ENCODE assay signal across 9 cellular contexts in genomic region chr5:180807654-180808414, GRCh38. TPM values are rescaled to one million over a fixed set of nuclear protein-coding genes. Genes with fewer than 3 reads are reported as not detected.
DNase-seq lines count a peak whose midpoint lies in the region; ATAC-seq and TF ChIP-seq lines count a peak whose summit lies in the region.
"Had no signal": no experiment of that assay in that cellular context is flagged by ENCODE, and none has a peak within 500 bp of the region (broad histone marks: within the 10 kb centered on the region; RNA-seq: fewer than 3 reads in every experiment).

No MANE protein-coding gene starts in this region.

- no peaks in the 10 kb centered on the region for H3K9me3 Mint-ChIP-seq in natural killer cell treated with Interleukin-12 subunit alpha and Interleukin-12 subunit beta and Interleukin-15 and Interleukin-18, amount 100 ng/mL, for 72 hours

- peak overlapping the region; percentile 73 to 79 for H3K27ac Mint-ChIP-seq in natural killer cell treated with Interleukin-12 subunit alpha and Interleukin-12 subunit beta and Interleukin-15 and Interleukin-18, amount 100 ng/mL, for 72 hours

- H3K4me1 Mint-ChIP-seq in natural killer cell treated with Interleukin-12 subunit alpha and Interleukin-12 subunit beta and Interleukin-15 and Interleukin-18, amount 100 ng/mL, for 72 hours (ENCODE audit: low read depth in 2 of 2), result peaks cover 65 to 71% of the 10 kb centered on the region in 2 donors

- peaks cover 18% of the 10 kb centered on the region for H3K79me2 ChIP-seq in Karpas-422 (ENCODE audit: low read length)

- DNase-seq in AG09309 (ENCODE audit: low read depth) (no peak), Karpas-422 (no peak), colonic mucosa (no peak), NCI-H146 (lab: John Stamatoyannopoulos, UW) (no peak), HPDE6-E6E7 (ENCODE audit: extremely low spot score) (no peak)
- DNase-seq in natural killer cell treated with Interleukin-12 subunit alpha and Interleukin-12 subunit beta and Interleukin-15 and Interleukin-18, amount 100 ng/mL, for 72 hours (ENCODE audit: low spot score), result no peak
- DNase-seq: NCI-H1694 had no signal

- H3K4me3 ChIP-seq in AG09309 (ENCODE audit: control insufficient read depth, low read depth, low read length) (peak overlapping the region; percentile 7), Karpas-422 (ENCODE audit: low read length) (peak overlapping the region; percentile 93; the same call in 1 of the 2 replicates), colonic mucosa (peak overlapping the region; percentile 42)

- TF ChIP-seq CTCF in AG09309 (IDR thresholded peaks at IDR 0.05; ENCODE audit: control insufficient read depth, insufficient read depth, low read depth, low read length, missing control alignments) (no peak), colonic mucosa (IDR thresholded peaks at IDR 0.05) (no peak)

- H3K9me3 ChIP-seq in Karpas-422 (ENCODE audit: low read length), result no peaks in the 10 kb centered on the region
- no peaks in the 10 kb centered on the region for H3K9me3 ChIP-seq in colonic mucosa

- H3K27me3 ChIP-seq in Karpas-422 (ENCODE audit: low read length) (no peaks in the 10 kb centered on the region), colonic mucosa (no peaks in the 10 kb centered on the region)

- peaks cover 5% of the 10 kb centered on the region; the same call in 1 of the 2 replicates for H4K20me1 ChIP-seq in Karpas-422 (ENCODE audit: insufficient read depth, low read depth, low read length)

- H3K36me3 ChIP-seq in Karpas-422 (ENCODE audit: insufficient read depth, low read length) (no peaks in the 10 kb centered on the region), colonic mucosa (no peaks in the 10 kb centered on the region)

- H3K9me2 ChIP-seq in Karpas-422 (replicated peaks; ENCODE audit: insufficient read depth, low read length), result no peaks in the 10 kb centered on the region

- peak overlapping the region; percentile 100 for H3K4me2 ChIP-seq in Karpas-422 (ENCODE audit: low read depth, low read length, poor library complexity, severe bottlenecking)

- no peak overlapping the region for H3K27ac ChIP-seq in Karpas-422 (ENCODE audit: low read length)
- H3K27ac ChIP-seq in colonic mucosa, result peak overlapping the region; percentile 99

- intact Hi-C loops in colonic mucosa (cut with DNase I), result no loop called here

- H3K4me1 ChIP-seq in Karpas-422 (ENCODE audit: low read length) (peaks cover 71% of the 10 kb centered on the region), colonic mucosa (peaks cover 29% of the 10 kb centered on the region)

- H3K9ac ChIP-seq in Karpas-422 (ENCODE audit: low read length), result peak overlapping the region; percentile 97
- peak overlapping the region; percentile 26 to 96 for H3K9ac ChIP-seq in colonic mucosa (ENCODE audit: low read depth in 2 of 2, low read length in 2 of 2)

- no peak overlapping the region for H2AFZ ChIP-seq in Karpas-422 (ENCODE audit: low read length)

- H3K4me3 Mint-ChIP-seq in natural killer cell treated with Interleukin-12 subunit alpha and Interleukin-12 subunit beta and Interleukin-15 and Interleukin-18, amount 100 ng/mL, for 72 hours, result peak overlapping the region; percentile 91

- H3K27me3 Mint-ChIP-seq in natural killer cell treated with Interleukin-12 subunit alpha and Interleukin-12 subunit beta and Interleukin-15 and Interleukin-18, amount 100 ng/mL, for 72 hours, result no peaks in the 10 kb centered on the region

- no peak for ATAC-seq in natural killer cell treated with Interleukin-12 subunit alpha and Interleukin-12 subunit beta and Interleukin-15 and Interleukin-18, amount 100 ng/mL, for 72 hours
- ATAC-seq in HG03175 (IDR thresholded peaks at IDR 0.05; ENCODE audit: unreplicated experiment) (no peak), HG02852 (IDR thresholded peaks at IDR 0.05; ENCODE audit: unreplicated experiment) (no peak)

- no peaks in the 10 kb centered on the region for H3K36me3 Mint-ChIP-seq in natural killer cell treated with Interleukin-12 subunit alpha and Interleukin-12 subunit beta and Interleukin-15 and Interleukin-18, amount 100 ng/mL, for 72 hours

RNA-seq across cellular contexts. Expression of gene MGAT1, which starts 5.2 kb away (rescaled TPM):
- 28.6 and 42.8 TPM in 2 replicates for total RNA-seq in Karpas-422 (2014; rRNA removed; shearing (Covaris generic); ENCODE audit: low replicate concordance)
- total RNA-seq in colonic mucosa, result 100 to 1,000 TPM; 101 to 115 TPM
- total RNA-seq in natural killer cell treated with Interleukin-12 subunit alpha and Interleukin-12 subunit beta and Interleukin-15 and Interleukin-18, amount 100 ng/mL, for 72 hours, result 100 to 1,000 TPM; 141 to 157 TPM

RNA-seq across cellular contexts. Expression of gene ZFP62, which starts 53.2 kb away (rescaled TPM):
- total RNA-seq in Karpas-422 (2014; rRNA removed; shearing (Covaris generic); ENCODE audit: low replicate concordance), result 52.5 and 53.2 TPM in 2 replicates
- total RNA-seq in colonic mucosa, result 10 to 100 TPM; 34.3 to 38.7 TPM
- 10 to 100 TPM; 17.5 to 21.7 TPM for total RNA-seq in natural killer cell treated with Interleukin-12 subunit alpha and Interleukin-12 subunit beta and Interleukin-15 and Interleukin-18, amount 100 ng/mL, for 72 hours

Comparison
In these comparisons a context has a peak if more than half of its experiments do, and no peak if none do; other contexts are left out.
1. H3K4me3 ChIP-seq: peak in every context shown above with its lines; median percentile 93 in Karpas-422; 42 in colonic mucosa; 7 in AG09309.